In genomic region chr9:92992549-92992948, GRCh38 we compare ENCODE assay signal across 22 cellular contexts. TPM values are rescaled to one million over a fixed set of nuclear protein-coding genes. Genes with fewer than 3 reads are reported as not detected.
A peak's percentile ranks its signal among the peaks of the same experiment; 100 is the strongest.
DNase-seq lines count a peak whose midpoint lies in the region; ATAC-seq lines count a peak whose summit lies in the region.
"Had no signal": no experiment of that assay in that cellular context is flagged by ENCODE, and none has a peak within 500 bp of the region (broad histone marks: within the 10 kb centered on the region; RNA-seq: fewer than 3 reads in every experiment).

No MANE protein-coding gene starts in this region.

- CTCF ChIA-PET in T-cell (lab: Charles Lee) = interaction anchor here in 1 of 2 donors (0.6 to 2.1 kb wide), 3 partner anchors 9 to 114 kb away, joined by 3 to 5 read pairs (median 5); no protein-coding TSS in a partner anchor

- POLR2A ChIA-PET in T-cell (lab: Charles Lee) = interaction anchor here in 1 of 2 donors (0.8 kb wide), 1 partner anchor 29 kb away, joined by 3 read pairs; no protein-coding TSS in a partner anchor

- no peak for DNase-seq in activated T-cell treated with anti-CD3 and anti-CD28 coated beads, Interleukin-2, amount 50 U/mL, for 24 hours
- no peak for DNase-seq in activated T-cell treated with anti-CD3 and anti-CD28 coated beads, Interleukin-2, amount 50 U/mL, for 4 hours
- DNase-seq in T-cell = peak in 1 of 34 experiments; percentile 0
- DNase-seq in iPS-NIHi11 (ENCODE audit: low spot score) = peak; percentile 52
- no peak for DNase-seq in stimulated activated effector memory CD8-positive, alpha-beta T cell treated with anti-CD3 and anti-CD28 coated beads, Interleukin-12 subunit alpha, Interleukin-12 subunit beta, amount 100 ng/mL, for 72 hours (ENCODE audit: low spot score in 2 of 2)
- DNase-seq in NCI-H2171 (lab: John Stamatoyannopoulos, UW) = no peak
- no peak for DNase-seq in dedifferentiated amniotic fluid mesenchymal stem cell (ENCODE audit: extremely low spot score)
- DNase-seq: ACHN; activated CD4-positive, alpha-beta T cell treated with anti-CD3 and anti-CD28 coated beads, Interleukin-2, amount 50 U/mL, for 48 hours; anterior cingulate cortex; cerebellar nuclear complex; GOT3; heart left ventricle; KBM-7; kidney; MV-4-11; NCI-H2029; stimulated activated CD4-positive, alpha-beta T cell treated with anti-CD3 and anti-CD28 coated beads, Interleukin-12 subunit alpha, Interleukin-12 subunit beta, amount 100 ng/mL, for 4 hours; SW 1271; transverse colon had no signal

- H3K27me3 Mint-ChIP-seq in activated T-cell treated with anti-CD3 and anti-CD28 coated beads, Interleukin-2, amount 50 U/mL, for 24 hours = no peaks in the 10 kb centered on the region
- H3K27me3 Mint-ChIP-seq in activated T-cell treated with anti-CD3 and anti-CD28 coated beads, Interleukin-2, amount 50 U/mL, for 4 hours (ENCODE audit: low read depth) = no peaks in the 10 kb centered on the region
- no peaks in the 10 kb centered on the region for H3K27me3 Mint-ChIP-seq in T-cell

- peak overlapping the region; percentile 62 for H3K27ac Mint-ChIP-seq in activated T-cell treated with anti-CD3 and anti-CD28 coated beads, Interleukin-2, amount 50 U/mL, for 24 hours
- peak overlapping the region; percentile 77 to 85 for H3K27ac Mint-ChIP-seq in T-cell
- peak overlapping the region; percentile 50 for H3K27ac Mint-ChIP-seq in stimulated activated effector memory CD8-positive, alpha-beta T cell treated with anti-CD3 and anti-CD28 coated beads, Interleukin-12 subunit alpha, Interleukin-12 subunit beta, amount 100 ng/mL, for 72 hours

- H3K36me3 Mint-ChIP-seq in activated T-cell treated with anti-CD3 and anti-CD28 coated beads, Interleukin-2, amount 50 U/mL, for 24 hours (ENCODE audit: low read depth) = peaks cover 92% of the 10 kb centered on the region
- H3K36me3 Mint-ChIP-seq in activated T-cell treated with anti-CD3 and anti-CD28 coated beads, Interleukin-2, amount 50 U/mL, for 4 hours (ENCODE audit: insufficient read depth) = peaks cover 49% of the 10 kb centered on the region
- H3K36me3 Mint-ChIP-seq in T-cell = peaks cover 81% of the 10 kb centered on the region
- H3K36me3 Mint-ChIP-seq in stimulated activated effector memory CD8-positive, alpha-beta T cell treated with anti-CD3 and anti-CD28 coated beads, Interleukin-12 subunit alpha, Interleukin-12 subunit beta, amount 100 ng/mL, for 72 hours = peaks cover 26% of the 10 kb centered on the region

- H3K9me3 Mint-ChIP-seq in activated T-cell treated with anti-CD3 and anti-CD28 coated beads, Interleukin-2, amount 50 U/mL, for 24 hours = peaks cover 22% of the 10 kb centered on the region
- H3K9me3 Mint-ChIP-seq in activated T-cell treated with anti-CD3 and anti-CD28 coated beads, Interleukin-2, amount 50 U/mL, for 4 hours = peaks cover 4% of the 10 kb centered on the region
- H3K9me3 Mint-ChIP-seq in T-cell = peaks cover 0 to 4% (median 3%) of the 10 kb centered on the region in 3 donors
- H3K9me3 Mint-ChIP-seq in stimulated activated effector memory CD8-positive, alpha-beta T cell treated with anti-CD3 and anti-CD28 coated beads, Interleukin-12 subunit alpha, Interleukin-12 subunit beta, amount 100 ng/mL, for 72 hours = peaks cover 5% of the 10 kb centered on the region

- no peak for ATAC-seq in activated T-cell treated with anti-CD3 and anti-CD28 coated beads, Interleukin-2, amount 50 U/mL, for 4 hours
- ATAC-seq in T-cell (replicated peaks in 1 of 4) (peak in 1 of 4 experiments; percentile 29), GM21447 (IDR thresholded peaks at IDR 0.05; ENCODE audit: unreplicated experiment) (no peak)
- no peak for ATAC-seq in stimulated activated effector memory CD8-positive, alpha-beta T cell treated with anti-CD3 and anti-CD28 coated beads, Interleukin-12 subunit alpha, Interleukin-12 subunit beta, amount 100 ng/mL, for 72 hours
- ATAC-seq: heart left ventricle had no signal

- no peak overlapping the region for H3K4me3 Mint-ChIP-seq in activated T-cell treated with anti-CD3 and anti-CD28 coated beads, Interleukin-2, amount 50 U/mL, for 24 hours
- H3K4me3 Mint-ChIP-seq in activated T-cell treated with anti-CD3 and anti-CD28 coated beads, Interleukin-2, amount 50 U/mL, for 4 hours = no peak overlapping the region
- peak overlapping the region in 1 of 3 donors; percentile 18 for H3K4me3 Mint-ChIP-seq in T-cell
- H3K4me3 Mint-ChIP-seq in stimulated activated effector memory CD8-positive, alpha-beta T cell treated with anti-CD3 and anti-CD28 coated beads, Interleukin-12 subunit alpha, Interleukin-12 subunit beta, amount 100 ng/mL, for 72 hours = no peak overlapping the region
- H3K4me3 Mint-ChIP-seq: neural crest cell had no signal

- peaks cover 96% of the 10 kb centered on the region for H3K4me1 Mint-ChIP-seq in activated T-cell treated with anti-CD3 and anti-CD28 coated beads, Interleukin-2, amount 50 U/mL, for 24 hours (ENCODE audit: low read depth)
- peaks cover 94% of the 10 kb centered on the region for H3K4me1 Mint-ChIP-seq in activated T-cell treated with anti-CD3 and anti-CD28 coated beads, Interleukin-2, amount 50 U/mL, for 4 hours (ENCODE audit: low read depth)
- peaks cover 97 to 100% (median 99%) of the 10 kb centered on the region in 3 donors for H3K4me1 Mint-ChIP-seq in T-cell
- H3K4me1 Mint-ChIP-seq in stimulated activated effector memory CD8-positive, alpha-beta T cell treated with anti-CD3 and anti-CD28 coated beads, Interleukin-12 subunit alpha, Interleukin-12 subunit beta, amount 100 ng/mL, for 72 hours = peaks cover 86% of the 10 kb centered on the region
- H3K4me1 Mint-ChIP-seq: neural crest cell had no signal

RNA-seq across cellular contexts. Expression of gene FGD3, which starts 45.2 kb away (rescaled TPM):
- total RNA-seq in activated T-cell treated with anti-CD3 and anti-CD28 coated beads, Interleukin-2, amount 50 U/mL, for 4 hours = 10 to 100 TPM; 32.5 to 36.3 (median 32.6) TPM
- 100 to 1,000 TPM; 188 to 349 (median 293) TPM for total RNA-seq in T-cell

Comparison
In these comparisons a context has a peak if more than half of its experiments do, and no peak if none do; other contexts are left out.
1. RNA of gene FGD3, which starts 45.2 kb away (total RNA-seq): 188 to 349 TPM in T-cell; 32.5 to 36.3 TPM in activated T-cell treated with anti-CD3 and anti-CD28 coated beads, Interleukin-2, amount 50 U/mL, for 4 hours; every median in the first group is over 4 times any median in the second.
2. Peak in every context shown above with its lines, with median percentiles within 50 percentile points of each other: H3K27ac Mint-ChIP-seq.